8 cellular contexts compared by ENCODE assay signal in genomic region chr7:112422842-112423496, GRCh38. TPM values are rescaled to one million over a fixed set of nuclear protein-coding genes. Genes with fewer than 3 reads are reported as not detected.
DNase-seq lines count a peak whose midpoint lies in the region; ATAC-seq and TF ChIP-seq lines count a peak whose summit lies in the region.

No MANE protein-coding gene starts in this region.

- H3K9me3 Mint-ChIP-seq in activated CD4-positive, alpha-beta T cell treated with anti-CD3 and anti-CD28 coated beads for 36 hours (ENCODE audit: low read depth): no peaks in the 10 kb centered on the region
- H3K9me3 Mint-ChIP-seq in activated CD4-positive, alpha-beta T cell treated with anti-CD3 and anti-CD28 coated beads, Interleukin-2, amount 10 ng/mL, durations not matched to agents 24 days and 14 days: peaks cover 3% of the 10 kb centered on the region
- H3K9me3 Mint-ChIP-seq in stimulated activated naive CD8-positive, alpha-beta T cell treated with anti-CD3 and anti-CD28 coated beads, Interleukin-15, amount 100 ng/mL, for 72 hours: peaks cover 8% of the 10 kb centered on the region in 2 donors

- H3K4me1 Mint-ChIP-seq in activated CD4-positive, alpha-beta T cell treated with anti-CD3 and anti-CD28 coated beads for 36 hours: peaks cover 24% of the 10 kb centered on the region
- H3K4me1 Mint-ChIP-seq in activated CD4-positive, alpha-beta T cell treated with anti-CD3 and anti-CD28 coated beads, Interleukin-2, amount 10 ng/mL, durations not matched to agents 24 days and 14 days: peaks cover 20% of the 10 kb centered on the region
- H3K4me1 Mint-ChIP-seq in stimulated activated naive CD8-positive, alpha-beta T cell treated with anti-CD3 and anti-CD28 coated beads, Interleukin-15, amount 100 ng/mL, for 72 hours: peaks cover 26% of the 10 kb centered on the region

- H3K4me3 ChIP-seq in choroid plexus epithelial cell (ENCODE audit: low read depth, low read length) (no peak overlapping the region), left lung (no peak overlapping the region)

- no peaks in the 10 kb centered on the region for H3K27me3 Mint-ChIP-seq in activated CD4-positive, alpha-beta T cell treated with anti-CD3 and anti-CD28 coated beads for 36 hours
- H3K27me3 Mint-ChIP-seq in activated CD4-positive, alpha-beta T cell treated with anti-CD3 and anti-CD28 coated beads, Interleukin-2, amount 10 ng/mL, durations not matched to agents 24 days and 14 days: no peaks in the 10 kb centered on the region
- H3K27me3 Mint-ChIP-seq in stimulated activated naive CD8-positive, alpha-beta T cell treated with anti-CD3 and anti-CD28 coated beads, Interleukin-15, amount 100 ng/mL, for 72 hours: no peaks in the 10 kb centered on the region

- H3K9me3 ChIP-seq in left lung: no peaks in the 10 kb centered on the region

- no peaks in the 10 kb centered on the region for H3K27me3 ChIP-seq in left lung

- H3K27ac ChIP-seq in RWPE1 (peak overlapping the region; percentile 81), left lung (peak overlapping the region in 1 of 2 donors; percentile 76)

- intact Hi-C loops in activated CD4-positive, alpha-beta T cell treated with anti-CD3 and anti-CD28 coated beads for 36 hours (cut with DNase I, micrococcal nuclease): no loop called here
- intact Hi-C loops in activated CD4-positive, alpha-beta T cell treated with anti-CD3 and anti-CD28 coated beads, Interleukin-2, amount 10 ng/mL, durations not matched to agents 24 days and 14 days (cut with micrococcal nuclease): no loop called here
- intact Hi-C loops in left lung (cut with DNase I): loop anchor here in 1 of 2 donors (10.0 kb wide), 1 partner anchor 668 kb away; no protein-coding TSS in a partner anchor

- H3K4me3 Mint-ChIP-seq in activated CD4-positive, alpha-beta T cell treated with anti-CD3 and anti-CD28 coated beads for 36 hours: no peak overlapping the region
- no peak overlapping the region for H3K4me3 Mint-ChIP-seq in activated CD4-positive, alpha-beta T cell treated with anti-CD3 and anti-CD28 coated beads, Interleukin-2, amount 10 ng/mL, durations not matched to agents 24 days and 14 days
- H3K4me3 Mint-ChIP-seq in stimulated activated naive CD8-positive, alpha-beta T cell treated with anti-CD3 and anti-CD28 coated beads, Interleukin-15, amount 100 ng/mL, for 72 hours: peak overlapping the region; percentile 36 to 44

- H3K36me3 ChIP-seq in left lung: no peaks in the 10 kb centered on the region

- TF ChIP-seq CTCF in RWPE1 (conservative IDR thresholded peaks at IDR 0.05; ENCODE audit: low read depth) (no peak), choroid plexus epithelial cell (conservative IDR thresholded peaks at IDR 0.05; ENCODE audit: low read depth, low read length) (no peak), left lung (IDR thresholded peaks at IDR 0.05) (no peak)

- no peaks in the 10 kb centered on the region for H3K36me3 Mint-ChIP-seq in activated CD4-positive, alpha-beta T cell treated with anti-CD3 and anti-CD28 coated beads for 36 hours (ENCODE audit: low read depth)
- no peaks in the 10 kb centered on the region for H3K36me3 Mint-ChIP-seq in activated CD4-positive, alpha-beta T cell treated with anti-CD3 and anti-CD28 coated beads, Interleukin-2, amount 10 ng/mL, durations not matched to agents 24 days and 14 days (ENCODE audit: low read depth)

- peak; percentile 59 for DNase-seq in activated CD4-positive, alpha-beta T cell treated with anti-CD3 and anti-CD28 coated beads for 36 hours
- DNase-seq in activated CD4-positive, alpha-beta T cell treated with anti-CD3 and anti-CD28 coated beads, Interleukin-2, amount 10 ng/mL, durations not matched to agents 24 days and 14 days: no peak
- DNase-seq in RWPE1 (ENCODE audit: low spot score) (peak; percentile 85), choroid plexus epithelial cell (ENCODE audit: low read depth) (peak; percentile 93), left lung (peak in 1 of 2 donors; percentile 69), NCI-H187 treated with DMSO at 0.1 percent for 48 hours (lab: John Stamatoyannopoulos, UW) (no peak)
- no peak for DNase-seq in stimulated activated naive CD8-positive, alpha-beta T cell treated with anti-CD3 and anti-CD28 coated beads, Interleukin-15, amount 100 ng/mL, for 72 hours

- peaks cover 5 to 18% of the 10 kb centered on the region in 2 donors for H3K4me1 ChIP-seq in left lung

- peak overlapping the region; percentile 70 for H3K27ac Mint-ChIP-seq in activated CD4-positive, alpha-beta T cell treated with anti-CD3 and anti-CD28 coated beads for 36 hours
- H3K27ac Mint-ChIP-seq in activated CD4-positive, alpha-beta T cell treated with anti-CD3 and anti-CD28 coated beads, Interleukin-2, amount 10 ng/mL, durations not matched to agents 24 days and 14 days: no peak overlapping the region
- peak overlapping the region; percentile 49 to 85 for H3K27ac Mint-ChIP-seq in stimulated activated naive CD8-positive, alpha-beta T cell treated with anti-CD3 and anti-CD28 coated beads, Interleukin-15, amount 100 ng/mL, for 72 hours

- CTCF ChIA-PET in activated CD4-positive, alpha-beta T cell treated with anti-CD3 and anti-CD28 coated beads for 36 hours (lab: Charles Lee): interaction anchor here (1.0 kb wide), 1 partner anchor 15 kb away, joined by 3 read pairs; no protein-coding TSS in a partner anchor
- CTCF ChIA-PET in RWPE1 (lab: Yijun Ruan, JAX): interaction anchor here (0.8 kb wide), 1 partner anchor 659 kb away, joined by 5 read pairs; no protein-coding TSS in a partner anchor

- POLR2A ChIA-PET in activated CD4-positive, alpha-beta T cell treated with anti-CD3 and anti-CD28 coated beads for 36 hours (lab: Charles Lee): interaction anchor here (0.5 kb wide), 1 partner anchor 1084 kb away, joined by 5 read pairs; no protein-coding TSS in a partner anchor
- POLR2A ChIA-PET in RWPE1 (lab: Yijun Ruan, JAX; ENCODE audit: low non-redundant PET): no interaction called here

- peak; percentile 82 for ATAC-seq in activated CD4-positive, alpha-beta T cell treated with anti-CD3 and anti-CD28 coated beads for 36 hours
- ATAC-seq in HG03342 (IDR thresholded peaks at IDR 0.05; ENCODE audit: unreplicated experiment) (peak; percentile 52), left lung (peak; percentile 86)
- ATAC-seq in stimulated activated naive CD8-positive, alpha-beta T cell treated with anti-CD3 and anti-CD28 coated beads, Interleukin-15, amount 100 ng/mL, for 72 hours: peak; percentile 56

RNA-seq across cellular contexts. Expression of gene IFRD1, which starts 27.3 kb away (rescaled TPM):
- 10 to 100 TPM; 40.3 to 48.9 TPM for total RNA-seq in activated CD4-positive, alpha-beta T cell treated with anti-CD3 and anti-CD28 coated beads for 36 hours
- 70.7 and 72.8 TPM in 2 replicates for total RNA-seq in activated CD4-positive, alpha-beta T cell treated with anti-CD3 and anti-CD28 coated beads, Interleukin-2, amount 10 ng/mL, durations not matched to agents 24 days and 14 days
- 10 to 100 TPM; 37.4 to 54.1 TPM for total RNA-seq in left lung

RNA-seq across cellular contexts. Expression of gene LSMEM1, which starts 57.8 kb away (rescaled TPM):
- total RNA-seq in activated CD4-positive, alpha-beta T cell treated with anti-CD3 and anti-CD28 coated beads for 36 hours: under 1 TPM; 0.67 to 0.69 TPM
- 1.0 and 1.2 TPM in 2 replicates for total RNA-seq in activated CD4-positive, alpha-beta T cell treated with anti-CD3 and anti-CD28 coated beads, Interleukin-2, amount 10 ng/mL, durations not matched to agents 24 days and 14 days
- 1 to 10 TPM; 1.6 to 4.9 TPM for total RNA-seq in left lung

Comparison
In these comparisons a context has a peak if more than half of its experiments do, and no peak if none do; other contexts are left out.
1. DNase-seq: peak in activated CD4-positive, alpha-beta T cell treated with anti-CD3 and anti-CD28 coated beads for 36 hours (single experiment), RWPE1 (single experiment) and choroid plexus epithelial cell (single experiment); none in activated CD4-positive, alpha-beta T cell treated with anti-CD3 and anti-CD28 coated beads, Interleukin-2, amount 10 ng/mL, durations not matched to agents 24 days and 14 days (single experiment), stimulated activated naive CD8-positive, alpha-beta T cell treated with anti-CD3 and anti-CD28 coated beads, Interleukin-15, amount 100 ng/mL, for 72 hours (0 of 2) and NCI-H187 treated with DMSO at 0.1 percent for 48 hours (single experiment).
2. H3K4me3 Mint-ChIP-seq: peak in stimulated activated naive CD8-positive, alpha-beta T cell treated with anti-CD3 and anti-CD28 coated beads, Interleukin-15, amount 100 ng/mL, for 72 hours (2 of 2); none in activated CD4-positive, alpha-beta T cell treated with anti-CD3 and anti-CD28 coated beads for 36 hours (single experiment) and activated CD4-positive, alpha-beta T cell treated with anti-CD3 and anti-CD28 coated beads, Interleukin-2, amount 10 ng/mL, durations not matched to agents 24 days and 14 days (single experiment).
3. Peak in every context shown above with its lines, with median percentiles within 50 percentile points of each other: ATAC-seq.